ENCODE assay signal across 2 cellular contexts in the genomic region with DNA sequence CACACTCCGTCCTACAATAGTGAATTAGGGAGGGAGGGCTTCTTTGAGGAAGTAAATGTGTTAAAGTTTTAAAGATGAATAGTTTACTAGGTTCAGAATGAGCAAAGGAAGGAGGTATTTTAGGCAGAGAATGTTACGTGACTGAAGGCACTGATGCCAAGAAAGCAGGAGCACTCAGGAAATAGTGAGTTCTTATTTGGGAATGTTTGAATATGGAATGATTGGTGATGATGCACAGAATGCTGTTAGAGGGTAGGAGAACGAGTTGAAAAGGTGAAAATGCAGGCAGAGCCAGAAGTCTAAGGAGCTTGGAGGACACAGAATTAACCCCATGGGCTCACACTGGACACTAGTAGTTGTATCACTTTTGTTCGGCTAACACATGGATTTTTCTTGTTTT.
TF ChIP-seq lines count a peak whose summit lies in the region.

No MANE protein-coding gene starts in this region.

TF ChIP-seq in SK-N-SH, 30 proteins besides CTCF, POLR2A, EP300 and RAD21 (continued from another document):
- TF ChIP-seq, protein P1, sequence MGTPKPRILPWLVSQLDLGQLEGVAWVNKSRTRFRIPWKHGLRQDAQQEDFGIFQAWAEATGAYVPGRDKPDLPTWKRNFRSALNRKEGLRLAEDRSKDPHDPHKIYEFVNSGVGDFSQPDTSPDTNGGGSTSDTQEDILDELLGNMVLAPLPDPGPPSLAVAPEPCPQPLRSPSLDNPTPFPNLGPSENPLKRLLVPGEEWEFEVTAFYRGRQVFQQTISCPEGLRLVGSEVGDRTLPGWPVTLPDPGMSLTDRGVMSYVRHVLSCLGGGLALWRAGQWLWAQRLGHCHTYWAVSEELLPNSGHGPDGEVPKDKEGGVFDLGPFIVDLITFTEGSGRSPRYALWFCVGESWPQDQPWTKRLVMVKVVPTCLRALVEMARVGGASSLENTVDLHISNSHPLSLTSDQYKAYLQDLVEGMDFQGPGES (IDR thresholded peaks at IDR 0.05; ENCODE audit: low read depth, low read length), result no peak
- TF ChIP-seq POLR2AphosphoS5 (IDR thresholded peaks at IDR 0.05; ENCODE audit: low read depth, low read length), result no peak
- no peak for TF ChIP-seq YY1 (IDR thresholded peaks at IDR 0.05; ENCODE audit: low read depth)

TF ChIP-seq in SK-N-SH treated with all-trans-retinoic acid at 6 μM for 48 hours, 23 proteins besides CTCF, POLR2A, EP300 and RAD21 (continued from another document):
- TF ChIP-seq, protein P2, sequence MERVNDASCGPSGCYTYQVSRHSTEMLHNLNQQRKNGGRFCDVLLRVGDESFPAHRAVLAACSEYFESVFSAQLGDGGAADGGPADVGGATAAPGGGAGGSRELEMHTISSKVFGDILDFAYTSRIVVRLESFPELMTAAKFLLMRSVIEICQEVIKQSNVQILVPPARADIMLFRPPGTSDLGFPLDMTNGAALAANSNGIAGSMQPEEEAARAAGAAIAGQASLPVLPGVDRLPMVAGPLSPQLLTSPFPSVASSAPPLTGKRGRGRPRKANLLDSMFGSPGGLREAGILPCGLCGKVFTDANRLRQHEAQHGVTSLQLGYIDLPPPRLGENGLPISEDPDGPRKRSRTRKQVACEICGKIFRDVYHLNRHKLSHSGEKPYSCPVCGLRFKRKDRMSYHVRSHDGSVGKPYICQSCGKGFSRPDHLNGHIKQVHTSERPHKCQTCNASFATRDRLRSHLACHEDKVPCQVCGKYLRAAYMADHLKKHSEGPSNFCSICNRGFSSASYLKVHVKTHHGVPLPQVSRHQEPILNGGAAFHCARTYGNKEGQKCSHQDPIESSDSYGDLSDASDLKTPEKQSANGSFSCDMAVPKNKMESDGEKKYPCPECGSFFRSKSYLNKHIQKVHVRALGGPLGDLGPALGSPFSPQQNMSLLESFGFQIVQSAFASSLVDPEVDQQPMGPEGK (CRISPR knock-in tag; IDR thresholded peaks at IDR 0.05; ENCODE audit: borderline replicate concordance), result no peak
- TF ChIP-seq ISL1 (CRISPR knock-in tag; IDR thresholded peaks at IDR 0.05) (no peak), ZFP3 (CRISPR knock-in tag; IDR thresholded peaks at IDR 0.05) (no peak)
